In genomic region chr19:50837300-50837699, GRCh38 we compare ENCODE assay signal across 22 cellular contexts. TPM values are rescaled to one million over a fixed set of nuclear protein-coding genes. Genes with fewer than 3 reads are reported as not detected.
DNase-seq lines count a peak whose midpoint lies in the region; ATAC-seq and FAIRE-seq lines count a peak whose summit lies in the region.
"Had no signal": no experiment of that assay in that cellular context is flagged by ENCODE, and none has a peak within 500 bp of the region (broad histone marks: within the 10 kb centered on the region; RNA-seq: fewer than 3 reads in every experiment).

No MANE protein-coding gene starts in this region.

- H3K14ac ChIP-seq in mesenchymal stem cell (ENCODE audit: low read length in 2 of 2): no peak overlapping the region

- H3K4me1 ChIP-seq in small intestine (ENCODE audit: control insufficient read depth in 2 of 2, insufficient read depth in 1 of 2, low read depth in 1 of 2, low read length in 1 of 2) (no peaks in the 10 kb centered on the region), mesenchymal stem cell (ENCODE audit: control insufficient read depth, insufficient read depth, low read depth, low read length) (no peaks in the 10 kb centered on the region)
- H3K4me1 ChIP-seq: psoas muscle had no signal

- H3K4ac ChIP-seq in mesenchymal stem cell (ENCODE audit: low read depth in 1 of 2, low read length in 2 of 2): no peak overlapping the region

- no peak overlapping the region for H2BK5ac ChIP-seq in mesenchymal stem cell (ENCODE audit: low read depth, low read length, poor library complexity, severe bottlenecking)

- no peak overlapping the region for H4K8ac ChIP-seq in mesenchymal stem cell (ENCODE audit: low read length)

- no peak overlapping the region for H3K18ac ChIP-seq in mesenchymal stem cell (ENCODE audit: low read depth in 1 of 2, low read length in 2 of 2)

- no peaks in the 10 kb centered on the region for H3K36me3 Mint-ChIP-seq in activated CD4-positive, alpha-beta T cell treated with anti-CD3 and anti-CD28 coated beads, Interleukin-2, amount 10 ng/mL, durations not matched to agents 7 days and 5 days (ENCODE audit: low read depth)
- H3K36me3 Mint-ChIP-seq in effector memory CD8-positive, alpha-beta T cell (ENCODE audit: insufficient read depth): peaks cover 4% of the 10 kb centered on the region

- peak overlapping the region; percentile 50 for H3K4me3 Mint-ChIP-seq in activated CD4-positive, alpha-beta T cell treated with anti-CD3 and anti-CD28 coated beads, Interleukin-2, amount 10 ng/mL, durations not matched to agents 7 days and 5 days
- peak overlapping the region; percentile 86 to 88 for H3K4me3 Mint-ChIP-seq in effector memory CD8-positive, alpha-beta T cell

- H3K79me1 ChIP-seq in mesenchymal stem cell (replicated peaks; ENCODE audit: low read length, poor library complexity, severe bottlenecking): no peaks in the 10 kb centered on the region

- no peak overlapping the region for H2BK15ac ChIP-seq in mesenchymal stem cell (ENCODE audit: low read depth, poor library complexity, severe bottlenecking)

- H2AK5ac ChIP-seq in mesenchymal stem cell (ENCODE audit: low read length, severe bottlenecking): no peak overlapping the region

- no peaks in the 10 kb centered on the region for H3K9me3 Mint-ChIP-seq in activated CD4-positive, alpha-beta T cell treated with anti-CD3 and anti-CD28 coated beads, Interleukin-2, amount 10 ng/mL, durations not matched to agents 7 days and 5 days
- peaks cover 0 to 2% of the 10 kb centered on the region in 2 donors for H3K9me3 Mint-ChIP-seq in effector memory CD8-positive, alpha-beta T cell
- H3K9me3 Mint-ChIP-seq: dendritic cell treated with granulocyte-macrophage colony-stimulating factor and Interleukin-4, amounts not matched to agents 40 ng/mL and 50 ng/mL, for 4 days had no signal

- no peak for ATAC-seq in effector memory CD8-positive, alpha-beta T cell (replicated peaks)
- no peak for ATAC-seq in GM18858 (IDR thresholded peaks at IDR 0.05; ENCODE audit: unreplicated experiment)
- ATAC-seq: activated CD4-positive, CD25-positive, alpha-beta regulatory T cell treated with anti-CD3 and anti-CD28 coated beads, Interleukin-2, amount 50 U/mL, for 24 hours; GM12878; psoas muscle; SK-N-SH treated with all-trans-retinoic acid at 6 μM for 48 hours had no signal

- no peak overlapping the region for H4K91ac ChIP-seq in mesenchymal stem cell (ENCODE audit: low read length)

- H3K27ac ChIP-seq in small intestine (ENCODE audit: low read depth in 1 of 2, low read length in 1 of 2): no peak overlapping the region
- no peak overlapping the region for H3K27ac ChIP-seq in mesenchymal stem cell (ENCODE audit: low read length, poor library complexity, severe bottlenecking)
- H3K27ac ChIP-seq: psoas muscle, upper lobe of left lung had no signal

- no peak overlapping the region for H2BK12ac ChIP-seq in mesenchymal stem cell (ENCODE audit: low read length in 2 of 2)

- H3K27me3 Mint-ChIP-seq in activated CD4-positive, alpha-beta T cell treated with anti-CD3 and anti-CD28 coated beads, Interleukin-2, amount 10 ng/mL, durations not matched to agents 7 days and 5 days: peaks cover 31% of the 10 kb centered on the region
- peaks cover 52 to 75% of the 10 kb centered on the region in 2 donors for H3K27me3 Mint-ChIP-seq in effector memory CD8-positive, alpha-beta T cell

- no peak overlapping the region for H2BK120ac ChIP-seq in mesenchymal stem cell (ENCODE audit: low read depth, low read length)

- POLR2A ChIA-PET in activated CD4-positive, alpha-beta T cell treated with anti-CD3 and anti-CD28 coated beads, Interleukin-2, amount 10 ng/mL, durations not matched to agents 7 days and 5 days (lab: Charles Lee): no interaction called here

- no peak for FAIRE-seq in small intestine (lab: Jason Lieb, UNC)
- FAIRE-seq: GM12878 had no signal

- WGBS in small intestine, 3 donors: 15 to 57% (median 32%) methylated on average over 10 of the region's 10 CpGs
- WGBS in mesenchymal stem cell: 89% methylated on average over 9 of the region's 10 CpGs

- peaks cover 19% of the 10 kb centered on the region for H3K4me1 Mint-ChIP-seq in activated CD4-positive, alpha-beta T cell treated with anti-CD3 and anti-CD28 coated beads, Interleukin-2, amount 10 ng/mL, durations not matched to agents 7 days and 5 days
- H3K4me1 Mint-ChIP-seq in effector memory CD8-positive, alpha-beta T cell (ENCODE audit: low read depth in 2 of 2): peaks cover 11 to 13% of the 10 kb centered on the region in 2 donors

- H3K23ac ChIP-seq in mesenchymal stem cell (ENCODE audit: low read length in 2 of 2): no peak overlapping the region

- no peak for DNase-seq in activated CD4-positive, alpha-beta T cell treated with anti-CD3 and anti-CD28 coated beads, Interleukin-2, amount 10 ng/mL, durations not matched to agents 7 days and 5 days
- DNase-seq in activated CD4-positive, alpha-beta T cell treated with anti-CD3 and anti-CD28 coated beads, Interleukin-2, amount 50 U/mL, for 4 hours: no peak
- DNase-seq in NAMALWA (ENCODE audit: low spot score) (peak; percentile 49), small intestine (peak; percentile 50), mesenteric fat pad (ENCODE audit: low spot score) (no peak), mesenchymal stem cell (no peak)
- no peak for DNase-seq in effector memory CD8-positive, alpha-beta T cell
- DNase-seq: activated T-cell treated with anti-CD3 and anti-CD28 coated beads, Interleukin-2, amount 50 U/mL, for 1 hour; anterior cingulate cortex; NCI-H2081 treated with DMSO at 0.1 percent for 48 hours; psoas muscle; stimulated activated CD8-positive, alpha-beta memory T cell treated with anti-CD3 and anti-CD28 coated beads, Interleukin-4, amount 100 ng/mL, for 48 hours; upper lobe of left lung had no signal

- no peak overlapping the region for H3K4me2 ChIP-seq in mesenchymal stem cell (ENCODE audit: low read length, poor library complexity, severe bottlenecking)

- H3K9me3 ChIP-seq in small intestine (ENCODE audit: control insufficient read depth, low read depth) (no peaks in the 10 kb centered on the region), mesenchymal stem cell (ENCODE audit: control insufficient read depth, low read length) (no peaks in the 10 kb centered on the region)
- H3K9me3 ChIP-seq: psoas muscle, upper lobe of left lung had no signal

- H3K27me3 ChIP-seq in small intestine (ENCODE audit: control insufficient read depth in 2 of 2, insufficient read depth in 2 of 2, low read length in 2 of 2) (peaks cover 0 to 5% of the 10 kb centered on the region in 2 donors), mesenchymal stem cell (ENCODE audit: control insufficient read depth in 1 of 2, insufficient read depth in 1 of 2, low read length in 2 of 2) (peaks cover 0 to 51% of the 10 kb centered on the region in 2 experiments)

- no peak overlapping the region for H3K4me3 ChIP-seq in small intestine (ENCODE audit: low read depth in 1 of 2, low read length in 2 of 2)
- H3K4me3 ChIP-seq in mesenchymal stem cell (ENCODE audit: insufficient read depth in 1 of 2, low read depth in 1 of 2, low read length in 2 of 2): no peak overlapping the region
- H3K4me3 ChIP-seq: GM12878, psoas muscle, upper lobe of left lung had no signal

- H2AFZ ChIP-seq in mesenchymal stem cell (ENCODE audit: low read depth, low read length): no peak overlapping the region

- no peak overlapping the region for H3K27ac Mint-ChIP-seq in activated CD4-positive, alpha-beta T cell treated with anti-CD3 and anti-CD28 coated beads, Interleukin-2, amount 10 ng/mL, durations not matched to agents 7 days and 5 days
- no peak overlapping the region for H3K27ac Mint-ChIP-seq in effector memory CD8-positive, alpha-beta T cell
- H3K27ac Mint-ChIP-seq: dendritic cell treated with granulocyte-macrophage colony-stimulating factor and Interleukin-4, amounts not matched to agents 40 ng/mL and 50 ng/mL, for 4 days had no signal

- H3K9ac ChIP-seq in mesenchymal stem cell (ENCODE audit: low read length): no peak overlapping the region

- CTCF ChIA-PET in activated CD4-positive, alpha-beta T cell treated with anti-CD3 and anti-CD28 coated beads, Interleukin-2, amount 10 ng/mL, durations not matched to agents 7 days and 5 days (lab: Charles Lee): no interaction called here

- H3K36me3 ChIP-seq in small intestine (ENCODE audit: control insufficient read depth in 2 of 2, insufficient read depth in 2 of 2, low read length in 2 of 2): no peaks in the 10 kb centered on the region
- H3K36me3 ChIP-seq in mesenchymal stem cell (ENCODE audit: control insufficient read depth in 1 of 2, insufficient read depth in 2 of 2, low read depth in 1 of 2, low read length in 2 of 2): no peaks in the 10 kb centered on the region
- H3K36me3 ChIP-seq: upper lobe of left lung had no signal

RNA-seq across cellular contexts. Expression of gene KLK15, which starts 3.9 kb away (rescaled TPM):
- not detected for total RNA-seq in activated CD4-positive, alpha-beta T cell treated with anti-CD3 and anti-CD28 coated beads, Interleukin-2, amount 10 ng/mL, durations not matched to agents 7 days and 5 days
- polyA plus RNA-seq in small intestine: not detected
- not detected for total RNA-seq in mesenteric fat pad
- not detected for polyA plus RNA-seq in mesenchymal stem cell (2013, experiment 1 of 2)
- not detected for polyA plus RNA-seq in mesenchymal stem cell (2013, experiment 2 of 2)
- total RNA-seq: Daoy, fibroblast of lung, GM12878, LHCN-M2, psoas muscle, upper lobe of left lung had no signal
- polyA plus RNA-seq: AG04450, fibroblast of lung, psoas muscle had no signal

RNA-seq across cellular contexts. Expression of gene KLK1, which starts 13.7 kb away (rescaled TPM):
- 1 to 10 TPM in 1 of 2 experiments, under 1 TPM in 1; 0.75 to 1.1 TPM for total RNA-seq in activated CD4-positive, alpha-beta T cell treated with anti-CD3 and anti-CD28 coated beads, Interleukin-2, amount 10 ng/mL, durations not matched to agents 7 days and 5 days
- polyA plus RNA-seq in small intestine: 10 to 100 TPM; 12.5 to 45.6 (median 14.1) TPM
- total RNA-seq in mesenteric fat pad: 1.1 TPM
- 0.32 TPM for polyA plus RNA-seq in mesenchymal stem cell (2013, experiment 1 of 2)
- 0.11 TPM for polyA plus RNA-seq in mesenchymal stem cell (2013, experiment 2 of 2)
- total RNA-seq: Daoy, fibroblast of lung, LHCN-M2 had no signal
- polyA plus RNA-seq: AG04450, fibroblast of lung had no signal

RNA-seq across cellular contexts. Expression of gene KLK3, which starts 17.4 kb away (rescaled TPM):
- total RNA-seq in activated CD4-positive, alpha-beta T cell treated with anti-CD3 and anti-CD28 coated beads, Interleukin-2, amount 10 ng/mL, durations not matched to agents 7 days and 5 days: not detected
- polyA plus RNA-seq in small intestine: 1 to 10 TPM in 1 of 3 donors, under 1 TPM in 2; 0.07 to 1.1 (median 0.27) TPM
- not detected for total RNA-seq in mesenteric fat pad
- not detected for polyA plus RNA-seq in mesenchymal stem cell (2013, experiment 1 of 2)
- not detected for polyA plus RNA-seq in mesenchymal stem cell (2013, experiment 2 of 2)
- total RNA-seq: Daoy, fibroblast of lung, GM12878, LHCN-M2, psoas muscle had no signal
- polyA plus RNA-seq: AG04450, fibroblast of lung, psoas muscle had no signal

RNA-seq across cellular contexts. Expression of gene KLK2, which starts 35.9 kb away (rescaled TPM):
- not detected for total RNA-seq in activated CD4-positive, alpha-beta T cell treated with anti-CD3 and anti-CD28 coated beads, Interleukin-2, amount 10 ng/mL, durations not matched to agents 7 days and 5 days
- polyA plus RNA-seq in small intestine: under 1 TPM in 1 of 3 donors, not detected in 2; 0.03 TPM
- total RNA-seq in mesenteric fat pad: not detected
- polyA plus RNA-seq in mesenchymal stem cell (2013, experiment 1 of 2): not detected
- polyA plus RNA-seq in mesenchymal stem cell (2013, experiment 2 of 2): not detected
- total RNA-seq: fibroblast of lung, LHCN-M2, psoas muscle, upper lobe of left lung had no signal
- polyA plus RNA-seq: AG04450, fibroblast of lung, psoas muscle had no signal

RNA-seq across cellular contexts. Expression of gene ACP4, which starts 47.1 kb away (rescaled TPM):
- total RNA-seq in activated CD4-positive, alpha-beta T cell treated with anti-CD3 and anti-CD28 coated beads, Interleukin-2, amount 10 ng/mL, durations not matched to agents 7 days and 5 days: not detected
- polyA plus RNA-seq in small intestine: not detected
- total RNA-seq in mesenteric fat pad: not detected
- polyA plus RNA-seq in mesenchymal stem cell (2013, experiment 1 of 2): not detected
- polyA plus RNA-seq in mesenchymal stem cell (2013, experiment 2 of 2): not detected
- total RNA-seq: Daoy, fibroblast of lung, GM12878, LHCN-M2, psoas muscle, upper lobe of left lung had no signal
- polyA plus RNA-seq: AG04450, fibroblast of lung, GM12878, psoas muscle had no signal

Comparison
In these comparisons a context has a peak if more than half of its experiments do, and no peak if none do; other contexts are left out.
1. DNase-seq: peak in NAMALWA (single experiment) and small intestine (single experiment); none in activated CD4-positive, alpha-beta T cell treated with anti-CD3 and anti-CD28 coated beads, Interleukin-2, amount 10 ng/mL, durations not matched to agents 7 days and 5 days (single experiment), activated CD4-positive, alpha-beta T cell treated with anti-CD3 and anti-CD28 coated beads, Interleukin-2, amount 50 U/mL, for 4 hours (0 of 2), effector memory CD8-positive, alpha-beta T cell (0 of 3), mesenteric fat pad (single experiment) and mesenchymal stem cell (single experiment).